In the genomic region with DNA sequence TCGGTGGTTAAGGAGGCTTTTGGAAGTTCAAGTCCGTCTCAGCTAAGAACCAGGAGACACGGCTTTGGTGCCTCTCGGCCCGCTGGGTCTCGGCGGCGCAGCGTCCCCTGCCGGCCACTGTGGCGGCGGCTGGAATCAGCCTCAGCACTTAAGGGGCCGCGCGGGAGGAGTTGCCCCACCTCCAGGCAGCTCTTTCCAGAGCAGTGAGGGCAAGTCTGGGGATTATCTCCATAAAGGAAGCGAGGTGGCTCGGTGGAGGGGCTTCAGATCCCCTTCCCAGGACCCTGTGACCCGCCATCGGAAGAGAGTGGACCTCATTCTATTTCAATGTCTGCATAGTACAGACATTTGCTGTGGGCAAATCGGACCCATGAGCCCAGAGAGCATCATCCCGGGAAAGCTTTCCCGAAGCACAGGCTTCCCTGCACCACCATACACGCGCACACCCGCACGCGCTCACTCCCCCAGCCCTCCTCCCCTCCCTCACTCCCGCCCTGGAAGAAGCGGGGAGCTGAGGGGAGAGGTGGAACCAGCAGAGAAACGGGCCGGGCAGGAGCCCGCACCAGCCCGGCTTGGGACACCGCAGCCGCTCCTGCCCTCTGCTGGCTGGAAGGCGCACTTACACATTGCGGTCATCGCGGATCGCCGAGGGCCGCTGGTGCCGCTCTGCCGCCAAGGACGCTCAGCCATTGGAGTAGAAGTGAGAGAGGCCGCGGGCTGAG, we compare ENCODE assay signal across 8 cellular contexts. TPM values are rescaled to one million over a fixed set of nuclear protein-coding genes. Genes with fewer than 3 reads are reported as not detected.
DNase-seq lines count a peak whose midpoint lies in the region; ATAC-seq, FAIRE-seq and TF ChIP-seq lines count a peak whose summit lies in the region.

No MANE protein-coding gene starts in this region.

- POLR2A ChIA-PET in activated CD4-positive, alpha-beta T cell treated with anti-CD3 and anti-CD28 coated beads, Interleukin-2, amount 10 ng/mL, durations not matched to agents 7 days and 5 days (lab: Charles Lee): no interaction called here

- no peaks in the 10 kb centered on the region for H3K9me3 ChIP-seq in BLaER1

- peak overlapping the region; percentile 77 for H3K4me3 ChIP-seq in BLaER1
- H3K4me3 ChIP-seq in lower leg skin (ENCODE audit: low read depth, poor library complexity, severe bottlenecking): peak overlapping the region; percentile 30

- peak; percentile 87 for FAIRE-seq in GM19239 (lab: Jason Lieb, UNC)

- H4K20me1 ChIP-seq in BLaER1: no peaks in the 10 kb centered on the region

- intact Hi-C loops in lower leg skin (cut with DNase I; ENCODE audit: low total_unique reads): no loop called here

- no peaks in the 10 kb centered on the region for H3K9me3 Mint-ChIP-seq in activated CD4-positive, alpha-beta T cell treated with anti-CD3 and anti-CD28 coated beads, Interleukin-2, amount 10 ng/mL, durations not matched to agents 7 days and 5 days

- H3K36me3 Mint-ChIP-seq in activated CD4-positive, alpha-beta T cell treated with anti-CD3 and anti-CD28 coated beads, Interleukin-2, amount 10 ng/mL, durations not matched to agents 7 days and 5 days (ENCODE audit: low read depth): no peaks in the 10 kb centered on the region

- H3K9ac ChIP-seq in BLaER1: peak overlapping the region; percentile 80

- H3K4me1 ChIP-seq in BLaER1: peaks cover 9% of the 10 kb centered on the region; the same call in 1 of the 2 replicates

- no peaks in the 10 kb centered on the region for H3K27me3 ChIP-seq in BLaER1

- peak overlapping the region; percentile 95 for H3K4me2 ChIP-seq in BLaER1

- peaks cover 40% of the 10 kb centered on the region for H3K27me3 Mint-ChIP-seq in activated CD4-positive, alpha-beta T cell treated with anti-CD3 and anti-CD28 coated beads, Interleukin-2, amount 10 ng/mL, durations not matched to agents 7 days and 5 days

- peak overlapping the region; percentile 37; the same call in 1 of the 2 replicates for H3K27ac ChIP-seq in BLaER1

- no peak for TF ChIP-seq POLR2A in lower leg skin (IDR thresholded peaks at IDR 0.05)

- H3K4me3 Mint-ChIP-seq in activated CD4-positive, alpha-beta T cell treated with anti-CD3 and anti-CD28 coated beads, Interleukin-2, amount 10 ng/mL, durations not matched to agents 7 days and 5 days: peak overlapping the region; percentile 81

- peak; percentile 91 for ATAC-seq in HG03439 (IDR thresholded peaks at IDR 0.05; ENCODE audit: unreplicated experiment)

- DNase-seq in GM19239 (ENCODE audit: insufficient read length, low spot score): peak; percentile 75
- DNase-seq in NCI-H524 (lab: John Stamatoyannopoulos, UW): peak; percentile 74 to 92
- peak; percentile 77 for DNase-seq in activated CD4-positive, alpha-beta T cell treated with anti-CD3 and anti-CD28 coated beads, Interleukin-2, amount 10 ng/mL, durations not matched to agents 7 days and 5 days
- DNase-seq in dermis blood vessel endothelial cell: peak; percentile 91
- DNase-seq in lower leg skin (ENCODE audit: low spot score in 2 of 2): peak; percentile 75 to 96
- peak; percentile 80 for DNase-seq in stimulated activated CD4-positive, alpha-beta T cell treated with anti-CD3 and anti-CD28 coated beads, Interleukin-4, amount 100 ng/mL, for 24 hours

- WGBS in lower leg skin, 2 donors: 0 to 1% methylated on average over 43 to 47 of the region's 47 CpGs

- peak in 1 of 3 donors; percentile 80 for TF ChIP-seq CTCF in lower leg skin (IDR thresholded peaks at IDR 0.05)

- H3K36me3 ChIP-seq in BLaER1: no peaks in the 10 kb centered on the region

- CTCF ChIA-PET in activated CD4-positive, alpha-beta T cell treated with anti-CD3 and anti-CD28 coated beads, Interleukin-2, amount 10 ng/mL, durations not matched to agents 7 days and 5 days (lab: Charles Lee): interaction anchor here (0.6 to 2.9 kb wide), 32 partner anchors 10 to 530 kb away, joined by 3 to 39 read pairs (median 4); a partner anchor contains a TSS

- peak overlapping the region; percentile 33 for H3K27ac Mint-ChIP-seq in activated CD4-positive, alpha-beta T cell treated with anti-CD3 and anti-CD28 coated beads, Interleukin-2, amount 10 ng/mL, durations not matched to agents 7 days and 5 days

- peaks cover 12% of the 10 kb centered on the region for H3K4me1 Mint-ChIP-seq in activated CD4-positive, alpha-beta T cell treated with anti-CD3 and anti-CD28 coated beads, Interleukin-2, amount 10 ng/mL, durations not matched to agents 7 days and 5 days

RNA-seq across cellular contexts. Expression of a gene that starts 15.9 kb away (rescaled TPM):
- total RNA-seq in activated CD4-positive, alpha-beta T cell treated with anti-CD3 and anti-CD28 coated beads, Interleukin-2, amount 10 ng/mL, durations not matched to agents 7 days and 5 days: not detected
- total RNA-seq in dermis blood vessel endothelial cell: 0.14 TPM in 1 of 2 replicates, not detected in the other
- under 1 TPM in 1 of 4 donors, not detected in 3; 0.96 TPM for total RNA-seq in lower leg skin

RNA-seq across cellular contexts. Expression of a gene that starts 18.6 kb away (rescaled TPM):
- total RNA-seq in activated CD4-positive, alpha-beta T cell treated with anti-CD3 and anti-CD28 coated beads, Interleukin-2, amount 10 ng/mL, durations not matched to agents 7 days and 5 days: 10 to 100 TPM; 97.4 to 99.6 TPM
- total RNA-seq in dermis blood vessel endothelial cell (32.8 and 32.9 TPM in 2 replicates), lower leg skin (100 to 1,000 TPM in 2 of 4 donors, 10 to 100 TPM in 2; 73.0 to 152 (median 91.6) TPM)

RNA-seq across cellular contexts. Expression of a gene that starts 27.9 kb away (rescaled TPM):
- total RNA-seq in activated CD4-positive, alpha-beta T cell treated with anti-CD3 and anti-CD28 coated beads, Interleukin-2, amount 10 ng/mL, durations not matched to agents 7 days and 5 days: under 1 TPM; 0.25 to 0.37 TPM
- not detected in 2 replicates for total RNA-seq in dermis blood vessel endothelial cell
- 100 to 1,000 TPM in 1 of 4 donors, 10 to 100 TPM in 3; 25.3 to 117 (median 46.9) TPM for total RNA-seq in lower leg skin

RNA-seq across cellular contexts. Expression of a gene that starts 53.7 kb away (rescaled TPM):
- total RNA-seq in activated CD4-positive, alpha-beta T cell treated with anti-CD3 and anti-CD28 coated beads, Interleukin-2, amount 10 ng/mL, durations not matched to agents 7 days and 5 days: 10 to 100 TPM; 10.4 to 11.0 TPM
- total RNA-seq in dermis blood vessel endothelial cell (3.3 and 3.6 TPM in 2 replicates), lower leg skin (100 to 1,000 TPM; 186 to 475 (median 282) TPM)

RNA-seq across cellular contexts. Expression of a gene that starts 58.9 kb away (rescaled TPM):
- not detected for total RNA-seq in activated CD4-positive, alpha-beta T cell treated with anti-CD3 and anti-CD28 coated beads, Interleukin-2, amount 10 ng/mL, durations not matched to agents 7 days and 5 days
- total RNA-seq in dermis blood vessel endothelial cell (not detected in 2 replicates), lower leg skin (under 1 TPM in 1 of 4 donors, not detected in 3; 0.71 TPM)

Comparison
In these comparisons a context has a peak if more than half of its experiments do, and no peak if none do; other contexts are left out.
1. Peak in every context shown above with its lines: DNase-seq, ATAC-seq, H3K4me3 ChIP-seq and H3K27ac ChIP-seq.
2. RNA of a gene that starts 27.9 kb away (total RNA-seq): 25.3 to 117 TPM in lower leg skin; 0.25 to 0.37 TPM in activated CD4-positive, alpha-beta T cell treated with anti-CD3 and anti-CD28 coated beads, Interleukin-2, amount 10 ng/mL, durations not matched to agents 7 days and 5 days and not detected in dermis blood vessel endothelial cell; every median in the first group is over 10 times any median in the second.